ENCODE assay signal across 8 cellular contexts in the genomic region with DNA sequence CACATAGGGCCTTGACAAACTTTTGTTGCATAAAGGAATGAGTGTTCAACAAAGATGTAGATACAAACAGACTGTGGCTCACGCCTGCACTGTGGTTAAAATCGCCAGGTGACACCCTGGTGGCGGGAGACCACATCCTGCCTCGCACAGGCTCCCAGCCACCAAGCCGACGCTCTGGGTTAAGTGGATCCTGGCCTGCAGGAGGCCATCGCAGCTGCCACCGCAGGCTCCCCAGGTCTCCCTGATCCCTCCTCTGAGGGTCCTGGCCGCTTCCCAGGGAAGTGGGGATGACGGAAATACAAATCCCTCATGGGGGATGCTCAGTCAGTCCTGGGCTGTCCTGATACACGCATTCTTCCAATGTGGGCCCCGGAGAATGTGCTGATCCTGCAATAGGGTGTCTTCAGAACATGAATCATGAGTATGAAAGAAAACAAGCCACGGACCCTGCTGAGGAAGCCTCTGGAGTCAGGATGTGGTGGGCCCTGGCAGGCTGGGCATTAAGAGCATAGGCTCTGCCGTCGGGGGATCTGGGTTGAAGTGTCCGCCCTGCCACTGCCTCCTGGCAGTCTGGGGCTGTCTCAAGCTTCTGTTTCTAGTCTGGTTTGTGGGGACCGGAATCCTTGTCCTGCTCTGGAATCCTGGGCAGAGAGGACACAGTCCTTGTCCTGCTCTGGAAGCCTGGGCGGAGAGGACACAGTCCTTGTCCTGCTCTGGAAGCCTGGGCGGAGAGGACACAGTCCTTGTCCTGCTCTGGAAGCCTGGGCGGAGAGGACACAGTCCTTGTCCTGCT. TPM values are rescaled to one million over a fixed set of nuclear protein-coding genes. Genes with fewer than 3 reads are reported as not detected.
A peak's percentile ranks its signal among the peaks of the same experiment; 100 is the strongest.
DNase-seq lines count a peak whose midpoint lies in the region; ATAC-seq and TF ChIP-seq lines count a peak whose summit lies in the region.

No MANE protein-coding gene starts in this region.

- intact Hi-C loops in CD4-positive, alpha-beta T cell (cut with DNase I, micrococcal nuclease): loop anchor here in 1 of 2 experiments (5.0 kb wide), 1 partner anchor 93 kb away; no protein-coding TSS in a partner anchor

- peak; percentile 41 to 74 (median 64) for DNase-seq in CD4-positive, alpha-beta T cell
- DNase-seq in KG1 (lab: John Stamatoyannopoulos, UW) (peak; percentile 81), naive B cell (peak; percentile 18), NCI-H524 treated with DMSO at 0.1 percent for 48 hours (lab: John Stamatoyannopoulos, UW) (no peak), amygdala (lab: John Stamatoyannopoulos, UW) (no peak), superior temporal gyrus (ENCODE audit: extremely low spot score) (no peak)
- DNase-seq in activated CD8-positive, alpha-beta memory T cell treated with anti-CD3 and anti-CD28 coated beads, Interleukin-2, amount 10 ng/mL, durations not matched to agents 7 days and 5 days: peak; percentile 95

- H3K4me3 Mint-ChIP-seq in CD4-positive, alpha-beta T cell: peak overlapping the region; percentile 85
- peak overlapping the region; percentile 30 for H3K4me3 Mint-ChIP-seq in activated CD8-positive, alpha-beta memory T cell treated with anti-CD3 and anti-CD28 coated beads, Interleukin-2, amount 10 ng/mL, durations not matched to agents 7 days and 5 days
- H3K4me3 Mint-ChIP-seq in naive B cell: peak overlapping the region in 6 of 8 donors; percentile 2 to 84 (median 20)

- no peaks in the 10 kb centered on the region for H3K9me3 ChIP-seq in CD4-positive, alpha-beta T cell (ENCODE audit: control insufficient read depth, low read length)

- TF ChIP-seq CTCF in CD4-positive, alpha-beta T cell (IDR thresholded peaks at IDR 0.05): peak; percentile 25

- H3K27me3 Mint-ChIP-seq in CD4-positive, alpha-beta T cell: no peaks in the 10 kb centered on the region
- H3K27me3 Mint-ChIP-seq in activated CD8-positive, alpha-beta memory T cell treated with anti-CD3 and anti-CD28 coated beads, Interleukin-2, amount 10 ng/mL, durations not matched to agents 7 days and 5 days: peaks cover 12% of the 10 kb centered on the region
- H3K27me3 Mint-ChIP-seq in naive B cell: peaks cover 12 to 42% (median 31%) of the 10 kb centered on the region in 3 donors

- peaks cover 73% of the 10 kb centered on the region for H3K4me1 Mint-ChIP-seq in CD4-positive, alpha-beta T cell (ENCODE audit: low read depth)
- peaks cover 67% of the 10 kb centered on the region for H3K4me1 Mint-ChIP-seq in activated CD8-positive, alpha-beta memory T cell treated with anti-CD3 and anti-CD28 coated beads, Interleukin-2, amount 10 ng/mL, durations not matched to agents 7 days and 5 days
- peaks cover 21 to 27% (median 24%) of the 10 kb centered on the region in 3 donors for H3K4me1 Mint-ChIP-seq in naive B cell

- H3K36me3 Mint-ChIP-seq in CD4-positive, alpha-beta T cell (ENCODE audit: low read depth): no peaks in the 10 kb centered on the region
- H3K36me3 Mint-ChIP-seq in activated CD8-positive, alpha-beta memory T cell treated with anti-CD3 and anti-CD28 coated beads, Interleukin-2, amount 10 ng/mL, durations not matched to agents 7 days and 5 days: no peaks in the 10 kb centered on the region
- H3K36me3 Mint-ChIP-seq in naive B cell: no peaks in the 10 kb centered on the region

- H3K27ac Mint-ChIP-seq in CD4-positive, alpha-beta T cell: peak overlapping the region; percentile 82
- H3K27ac Mint-ChIP-seq in activated CD8-positive, alpha-beta memory T cell treated with anti-CD3 and anti-CD28 coated beads, Interleukin-2, amount 10 ng/mL, durations not matched to agents 7 days and 5 days: peak overlapping the region; percentile 91
- peak overlapping the region in 1 of 6 donors; percentile 45 for H3K27ac Mint-ChIP-seq in naive B cell

- no peak overlapping the region for H3K27ac ChIP-seq in CD4-positive, alpha-beta T cell (ENCODE audit: low read depth, low read length)

- peak; percentile 85 for ATAC-seq in CD4-positive, alpha-beta T cell (ENCODE audit: poor library complexity)
- ATAC-seq in GM21390 (IDR thresholded peaks at IDR 0.05; ENCODE audit: unreplicated experiment) (peak; percentile 92), naive B cell (ENCODE audit: low read depth in 2 of 2) (peak; percentile 86 to 89)
- peak; percentile 85 for ATAC-seq in activated CD8-positive, alpha-beta memory T cell treated with anti-CD3 and anti-CD28 coated beads, Interleukin-2, amount 10 ng/mL, durations not matched to agents 7 days and 5 days

- no peaks in the 10 kb centered on the region for H3K27me3 ChIP-seq in CD4-positive, alpha-beta T cell (ENCODE audit: control insufficient read depth, insufficient read depth, low read length)

- CTCF ChIA-PET in CD4-positive, alpha-beta T cell (lab: Charles Lee): no interaction called here
- CTCF ChIA-PET in activated CD8-positive, alpha-beta memory T cell treated with anti-CD3 and anti-CD28 coated beads, Interleukin-2, amount 10 ng/mL, durations not matched to agents 7 days and 5 days (lab: Charles Lee): interaction anchor here (0.9 to 4.3 kb wide), 3 partner anchors 12 to 234 kb away, joined by 3 to 17 read pairs (median 3); no protein-coding TSS in a partner anchor

- H3K9me3 Mint-ChIP-seq in CD4-positive, alpha-beta T cell: no peaks in the 10 kb centered on the region
- peaks cover under 1% of the 10 kb centered on the region for H3K9me3 Mint-ChIP-seq in activated CD8-positive, alpha-beta memory T cell treated with anti-CD3 and anti-CD28 coated beads, Interleukin-2, amount 10 ng/mL, durations not matched to agents 7 days and 5 days (ENCODE audit: low read depth)
- H3K9me3 Mint-ChIP-seq in naive B cell: peaks cover 0 to 3% (median 0%) of the 10 kb centered on the region in 7 donors

- POLR2A ChIA-PET in CD4-positive, alpha-beta T cell (lab: Charles Lee): no interaction called here

RNA-seq across cellular contexts. Expression of gene BEGAIN, which starts 53.5 kb away (rescaled TPM):
- total RNA-seq in CD4-positive, alpha-beta T cell: 1 to 10 TPM; 1.5 to 2.0 TPM
- total RNA-seq in activated CD8-positive, alpha-beta memory T cell treated with anti-CD3 and anti-CD28 coated beads, Interleukin-2, amount 10 ng/mL, durations not matched to agents 7 days and 5 days: 1 to 10 TPM; 1.4 to 1.8 TPM
- polyA plus RNA-seq in naive B cell (ENCODE audit: low read depth in 6 of 6): 1 to 10 TPM in 1 of 6 donors, under 1 TPM in 2, not detected in 3; 0.55 to 1.2 (median 0.92) TPM

Comparison
In these comparisons a context has a peak if more than half of its experiments do, and no peak if none do; other contexts are left out.
1. DNase-seq: peak in CD4-positive, alpha-beta T cell (10 of 10), KG1 (single experiment), activated CD8-positive, alpha-beta memory T cell treated with anti-CD3 and anti-CD28 coated beads, Interleukin-2, amount 10 ng/mL, durations not matched to agents 7 days and 5 days (single experiment) and naive B cell (single experiment); none in NCI-H524 treated with DMSO at 0.1 percent for 48 hours (single experiment), amygdala (0 of 56) and superior temporal gyrus (single experiment).
2. H3K4me3 Mint-ChIP-seq: peak in every context shown above with its lines; median percentile 85 in CD4-positive, alpha-beta T cell; 30 in activated CD8-positive, alpha-beta memory T cell treated with anti-CD3 and anti-CD28 coated beads, Interleukin-2, amount 10 ng/mL, durations not matched to agents 7 days and 5 days; 20 in naive B cell.
3. Peak in every context shown above with its lines, with median percentiles within 50 percentile points of each other: ATAC-seq.